14 cellular contexts compared by ENCODE assay signal in the genomic region with DNA sequence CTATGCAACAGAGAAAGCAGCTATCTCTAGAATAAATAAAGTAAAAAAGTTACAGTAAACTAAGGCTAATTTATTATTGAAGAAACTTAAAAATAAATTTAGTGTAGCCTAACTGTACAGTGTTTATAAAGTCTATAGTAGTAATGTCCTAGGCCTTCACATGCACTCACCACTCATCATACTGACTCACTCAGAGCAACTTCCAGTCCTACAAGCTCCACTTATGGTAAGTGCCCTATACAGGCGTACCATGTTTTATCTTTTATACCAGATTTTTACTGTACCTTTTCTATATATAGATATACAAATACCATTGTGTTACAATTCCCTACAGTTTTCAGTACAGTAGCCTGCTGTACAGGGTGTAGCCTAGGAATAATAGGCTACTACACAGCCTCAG. TPM values are rescaled to one million over a fixed set of nuclear protein-coding genes. Genes with fewer than 3 reads are reported as not detected.
DNase-seq lines count a peak whose midpoint lies in the region; FAIRE-seq and TF ChIP-seq lines count a peak whose summit lies in the region.
"Not testable (repeated sequence)": the region's sequence is repeated elsewhere in the genome, so short reads cannot be mapped to it uniquely, and the experiment has no call there.
"Had no signal": no experiment of that assay in that cellular context is flagged by ENCODE, and none has a peak within 500 bp of the region (broad histone marks: within the 10 kb centered on the region; RNA-seq: fewer than 3 reads in every experiment).

No MANE protein-coding gene starts in this region.

- H3K4me3 ChIP-seq in bronchial epithelial cell (ENCODE audit: low read depth, low read length); foreskin fibroblast (ENCODE audit: low read depth in 1 of 2, low read length in 2 of 2): not testable (repeated sequence)

- not testable (repeated sequence) for FAIRE-seq in bronchial epithelial cell (lab: Jason Lieb, UNC)

- not testable (repeated sequence) for H3K36me3 ChIP-seq in bronchial epithelial cell (ENCODE audit: control insufficient read depth, insufficient read depth, low read length)

- DNase-seq in ELR (ENCODE audit: low read depth) (peak; percentile 17), HCEC 1CT (peak; percentile 6), RKO (ENCODE audit: low spot score) (peak; percentile 3), bronchial epithelial cell (ENCODE audit: low read depth) (peak; percentile 20), foreskin fibroblast (peak; percentile 4 to 5), iris pigment epithelial cell (ENCODE audit: low read depth) (peak; percentile 3)

- TF ChIP-seq CTCF in bronchial epithelial cell (IDR thresholded peaks at IDR 0.05; ENCODE audit: insufficient read depth, low read length, severe bottlenecking); foreskin fibroblast (IDR thresholded peaks at IDR 0.05; ENCODE audit: low read depth, low read length): not testable (repeated sequence)

- H3K27me3 ChIP-seq in bronchial epithelial cell (ENCODE audit: control insufficient read depth, insufficient read depth, low read length) = not testable (repeated sequence)

RNA-seq across cellular contexts. Expression of gene SPDYE18, which starts 19.8 kb away (rescaled TPM):
- total RNA-seq in bronchial epithelial cell = 0.13 TPM in 1 of 2 replicates, not detected in the other
- total RNA-seq: A172, G401 had no signal

RNA-seq across cellular contexts. Expression of gene CCDC146, which starts 40.2 kb away (rescaled TPM):
- total RNA-seq in bronchial epithelial cell = 2.1 and 2.4 TPM in 2 replicates

RNA-seq across cellular contexts. Expression of gene SPDYE17, which starts 50.0 kb away (rescaled TPM):
- not detected in 2 replicates for total RNA-seq in bronchial epithelial cell
- total RNA-seq: A172; B cell; Caco-2; Calu3; CD4-positive, alpha-beta T cell; CD8-positive, alpha-beta T cell; G401; GM12878 had no signal
